In genomic region chr2:202768284-202768683, GRCh38 we compare ENCODE assay signal across 20 cellular contexts.
A peak's percentile ranks its signal among the peaks of the same experiment; 100 is the strongest.
DNase-seq lines count a peak whose midpoint lies in the region; ATAC-seq, FAIRE-seq and TF ChIP-seq lines count a peak whose summit lies in the region.
"Had no signal": no experiment of that assay in that cellular context is flagged by ENCODE, and none has a peak within 500 bp of the region (broad histone marks: within the 10 kb centered on the region; RNA-seq: fewer than 3 reads in every experiment).

No MANE protein-coding gene starts in this region.

- H3K27me3 Mint-ChIP-seq in activated naive CD4-positive, alpha-beta T cell treated with anti-CD3 and anti-CD28 coated beads, Interleukin-2, amount 50 U/mL, for 24 hours, result no peaks in the 10 kb centered on the region
- H3K27me3 Mint-ChIP-seq in WTC11 (ENCODE audit: low read depth), result no peaks in the 10 kb centered on the region
- no peaks in the 10 kb centered on the region for H3K27me3 Mint-ChIP-seq in T-helper 2 cell treated with Interferon-gamma antibody and Interleukin-4, amounts not matched to agents 5 μg/mL and 100 μg/mL, for 36 hours (ENCODE audit: low read depth)
- H3K27me3 Mint-ChIP-seq: IgD-negative memory B cell had no signal

- no peaks in the 10 kb centered on the region for H3K9me3 Mint-ChIP-seq in activated naive CD4-positive, alpha-beta T cell treated with anti-CD3 and anti-CD28 coated beads, Interleukin-2, amount 50 U/mL, for 24 hours
- no peaks in the 10 kb centered on the region for H3K9me3 Mint-ChIP-seq in WTC11
- no peaks in the 10 kb centered on the region for H3K9me3 Mint-ChIP-seq in T-helper 2 cell treated with Interferon-gamma antibody and Interleukin-4, amounts not matched to agents 5 μg/mL and 100 μg/mL, for 36 hours
- H3K9me3 Mint-ChIP-seq: CD14-positive monocyte, H9, IgD-negative memory B cell had no signal

- TF ChIP-seq CTCF in WTC11 (IDR thresholded peaks at IDR 0.05), result no peak
- no peak for TF ChIP-seq CTCF in parathyroid adenoma (IDR thresholded peaks at IDR 0.05)

- peaks cover 31% of the 10 kb centered on the region for H3K4me1 ChIP-seq in parathyroid adenoma

- FAIRE-seq in GM12892 (lab: Jason Lieb, UNC), result no peak

- peaks cover 40% of the 10 kb centered on the region for H3K4me1 Mint-ChIP-seq in activated naive CD4-positive, alpha-beta T cell treated with anti-CD3 and anti-CD28 coated beads, Interleukin-2, amount 50 U/mL, for 24 hours
- peaks cover 18% of the 10 kb centered on the region for H3K4me1 Mint-ChIP-seq in WTC11
- peaks cover 15% of the 10 kb centered on the region for H3K4me1 Mint-ChIP-seq in T-helper 2 cell treated with Interferon-gamma antibody and Interleukin-4, amounts not matched to agents 5 μg/mL and 100 μg/mL, for 36 hours (ENCODE audit: low read depth)

- H3K4me3 Mint-ChIP-seq in activated naive CD4-positive, alpha-beta T cell treated with anti-CD3 and anti-CD28 coated beads, Interleukin-2, amount 50 U/mL, for 24 hours, result no peak overlapping the region
- no peak overlapping the region for H3K4me3 Mint-ChIP-seq in WTC11
- H3K4me3 Mint-ChIP-seq in T-helper 2 cell treated with Interferon-gamma antibody and Interleukin-4, amounts not matched to agents 5 μg/mL and 100 μg/mL, for 36 hours, result no peak overlapping the region
- H3K4me3 Mint-ChIP-seq: CD14-positive monocyte, H9, IgD-negative memory B cell had no signal

- no peaks in the 10 kb centered on the region for H3K36me3 ChIP-seq in parathyroid adenoma (ENCODE audit: control insufficient read depth, insufficient read depth, low read length)

- DNase-seq in activated naive CD4-positive, alpha-beta T cell (lab: John Stamatoyannopoulos, UW), result no peak
- no peak for DNase-seq in WTC11 (ENCODE audit: low spot score)
- no peak for DNase-seq in left lobe of liver (ENCODE audit: low spot score)
- DNase-seq in T-helper 2 cell treated with Interferon-gamma antibody and Interleukin-4, amounts not matched to agents 5 μg/mL and 100 μg/mL, for 36 hours (ENCODE audit: low spot score), result no peak
- DNase-seq in GM12892 (ENCODE audit: insufficient read length), result no peak
- DNase-seq: ACHN, AML-193, H9, Kasumi-1, MM.1S, NCI-H1092 treated with DMSO at 0.1 percent for 48 hours, NCI-H2107, NCI-H446, NCI-H748 treated with DMSO at 0.1 percent for 48 hours had no signal

- H3K9ac ChIP-seq in parathyroid adenoma, result no peak overlapping the region

- H3K4me3 ChIP-seq in parathyroid adenoma (ENCODE audit: low read depth, low read length), result no peak overlapping the region

- no peak overlapping the region for H3K4me2 ChIP-seq in parathyroid adenoma (ENCODE audit: low read length)

- ATAC-seq in WTC11 (no peak), left lobe of liver (peak; percentile 71)
- ATAC-seq: Panc1, Right ventricle myocardium inferior had no signal

- no peaks in the 10 kb centered on the region for H3K27me3 ChIP-seq in parathyroid adenoma (ENCODE audit: control insufficient read depth, insufficient read depth, low read length)

- H3K9me3 ChIP-seq in parathyroid adenoma (ENCODE audit: control insufficient read depth, low read length), result no peaks in the 10 kb centered on the region

- POLR2A ChIA-PET in WTC11 (lab: Charles Lee), result interaction anchor here (0.5 kb wide), 1 partner anchor 242 kb away, joined by 3 read pairs; no protein-coding TSS in a partner anchor

- peaks cover 20% of the 10 kb centered on the region for H3K36me3 Mint-ChIP-seq in activated naive CD4-positive, alpha-beta T cell treated with anti-CD3 and anti-CD28 coated beads, Interleukin-2, amount 50 U/mL, for 24 hours
- H3K36me3 Mint-ChIP-seq in WTC11, result peaks cover 10% of the 10 kb centered on the region
- peaks cover 31% of the 10 kb centered on the region for H3K36me3 Mint-ChIP-seq in T-helper 2 cell treated with Interferon-gamma antibody and Interleukin-4, amounts not matched to agents 5 μg/mL and 100 μg/mL, for 36 hours (ENCODE audit: low read depth)

- CTCF ChIA-PET in WTC11 (lab: Charles Lee), result interaction anchor here (1.5 kb wide), 1 partner anchor 180 kb away, joined by 8 read pairs; no protein-coding TSS in a partner anchor

- peak overlapping the region; percentile 40 for H3K27ac ChIP-seq in parathyroid adenoma

- peak overlapping the region; percentile 48 for H3K27ac Mint-ChIP-seq in activated naive CD4-positive, alpha-beta T cell treated with anti-CD3 and anti-CD28 coated beads, Interleukin-2, amount 50 U/mL, for 24 hours
- H3K27ac Mint-ChIP-seq in WTC11, result peak overlapping the region; percentile 76
- no peak overlapping the region for H3K27ac Mint-ChIP-seq in T-helper 2 cell treated with Interferon-gamma antibody and Interleukin-4, amounts not matched to agents 5 μg/mL and 100 μg/mL, for 36 hours
- H3K27ac Mint-ChIP-seq: CD14-positive monocyte had no signal

- no peaks in the 10 kb centered on the region for H3K79me2 ChIP-seq in parathyroid adenoma

- peak overlapping the region; percentile 29 for H2AFZ ChIP-seq in parathyroid adenoma

- TF ChIP-seq POLR2A in GM12892 (IDR thresholded peaks at IDR 0.05; ENCODE audit: low read depth, low read length), result no peak

TF ChIP-seq in WTC11, 78 proteins besides CTCF, POLR2A, EP300 and RAD21 (continues in another document):
- TF ChIP-seq ATF1 (CRISPR knock-in tag; IDR thresholded peaks at IDR 0.05) (no peak), KAT7 (CRISPR knock-in tag; IDR thresholded peaks at IDR 0.05; ENCODE audit: borderline replicate concordance) (no peak), ATF3 (CRISPR knock-in tag; conservative IDR thresholded peaks at IDR 0.05) (no peak), ZMAT4 (CRISPR knock-in tag; IDR thresholded peaks at IDR 0.05) (no peak), TCF7 (CRISPR knock-in tag; IDR thresholded peaks at IDR 0.05; ENCODE audit: low read depth) (no peak), TP53 (CRISPR knock-in tag; IDR thresholded peaks at IDR 0.05) (no peak), FOXP4 (CRISPR knock-in tag; IDR thresholded peaks at IDR 0.05) (no peak), MLX (CRISPR knock-in tag; IDR thresholded peaks at IDR 0.05) (no peak), CDX4 (CRISPR knock-in tag; IDR thresholded peaks at IDR 0.05; ENCODE audit: borderline replicate concordance) (no peak)
